ENCODE assay signal across 16 cellular contexts in the genomic region with DNA sequence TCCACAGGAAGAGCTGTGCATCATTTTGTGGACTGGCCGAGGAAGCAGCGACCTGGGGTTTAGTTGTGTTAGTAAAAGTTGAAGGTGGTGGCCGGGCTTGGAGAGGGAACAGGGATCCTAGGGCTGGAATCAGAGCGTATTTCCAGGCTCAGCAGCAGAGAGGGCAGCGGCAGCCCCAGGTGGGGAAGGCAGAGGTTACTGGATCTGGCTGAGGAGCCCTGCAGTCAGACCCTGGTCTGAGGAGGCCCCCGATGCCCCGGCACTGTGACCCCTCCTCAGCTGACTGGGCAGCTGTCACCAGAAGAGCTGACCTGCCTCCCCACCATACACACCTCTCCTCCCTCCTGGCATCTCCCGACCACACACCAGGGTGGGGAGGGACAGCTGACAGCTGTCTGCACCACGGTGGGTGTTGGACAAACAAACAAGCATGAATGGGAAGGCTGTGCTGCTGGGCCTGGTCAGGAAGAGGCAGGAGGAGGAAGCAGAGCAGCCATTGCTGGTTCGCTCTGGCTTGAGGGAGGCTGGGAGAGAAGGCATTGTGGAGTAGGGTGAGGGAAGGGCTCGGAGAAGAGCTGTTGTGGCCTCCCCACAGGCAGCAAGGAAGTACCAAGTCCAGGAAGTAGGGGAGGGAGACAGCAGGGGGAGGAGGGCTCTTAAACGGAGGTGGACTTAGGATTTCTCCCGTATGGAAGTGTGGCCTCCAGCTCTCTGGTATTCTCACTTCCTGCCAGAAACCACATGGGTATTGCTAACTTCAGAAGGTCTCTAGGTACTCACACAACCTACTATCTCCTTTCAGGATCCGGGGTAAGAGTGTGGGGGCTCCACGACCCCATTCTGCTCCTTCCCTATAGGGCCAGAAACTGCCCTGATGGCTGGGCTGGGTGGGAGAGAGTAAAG. TPM values are rescaled to one million over a fixed set of nuclear protein-coding genes. Genes with fewer than 3 reads are reported as not detected.
DNase-seq lines count a peak whose midpoint lies in the region; ATAC-seq and TF ChIP-seq lines count a peak whose summit lies in the region.
"Had no signal": no experiment of that assay in that cellular context is flagged by ENCODE, and none has a peak within 500 bp of the region (broad histone marks: within the 10 kb centered on the region; RNA-seq: fewer than 3 reads in every experiment).

No MANE protein-coding gene starts in this region.

- no peak for ATAC-seq in WTC11
- ATAC-seq in stimulated activated memory B cell treated with anti-CD40 and anti-IgM and Interleukin-4, amounts not matched to agents 10 μg/mL and 1 μg/mL and 100 μg/mL, for 72 hours = no peak
- no peak for ATAC-seq in GM18868 (IDR thresholded peaks at IDR 0.05; ENCODE audit: unreplicated experiment)
- ATAC-seq: A549; esophagus mucosa; stimulated activated naive B cell treated with anti-CD40 and anti-IgM and Interleukin-4, amounts not matched to agents 10 μg/mL and 1 μg/mL and 100 μg/mL, for 72 hours had no signal

- peak overlapping the region; percentile 80 for H3K27ac Mint-ChIP-seq in WTC11
- H3K27ac Mint-ChIP-seq in type B pancreatic cell = peak overlapping the region; percentile 63
- no peak overlapping the region for H3K27ac Mint-ChIP-seq in stimulated activated memory B cell treated with anti-CD40 and anti-IgM and Interleukin-4, amounts not matched to agents 10 μg/mL and 1 μg/mL and 100 μg/mL, for 72 hours
- H3K27ac Mint-ChIP-seq: immature natural killer cell; stimulated activated naive B cell treated with anti-CD40 and anti-IgM and Interleukin-4, amounts not matched to agents 10 μg/mL and 1 μg/mL and 100 μg/mL, for 72 hours had no signal

- H3K56ac ChIP-seq in mesendoderm (ENCODE audit: low read length) = peak overlapping the region; percentile 53

- no peak overlapping the region for H2BK120ac ChIP-seq in mesendoderm (ENCODE audit: low read depth, low read length)

- DNase-seq in NCI-H2107 treated with DMSO at 0.1 percent for 48 hours (lab: John Stamatoyannopoulos, UW; ENCODE audit: unreplicated experiment) (peak; percentile 28), NCI-H2107 (lab: John Stamatoyannopoulos, UW) (no peak), WTC11 (ENCODE audit: low spot score) (no peak), mesendoderm (peak; percentile 46), type B pancreatic cell (ENCODE audit: extremely low spot score, unreplicated experiment) (no peak), NCI-H2196 treated with DMSO at 0.1 percent for 48 hours (lab: John Stamatoyannopoulos, UW; ENCODE audit: unreplicated experiment) (no peak)
- DNase-seq: immature natural killer cell; NCI-H2227 treated with DMSO at 0.1 percent for 48 hours; occipital lobe; SHP77; stimulated activated naive B cell treated with anti-CD40 and anti-IgM and Interleukin-4, amounts not matched to agents 10 μg/mL and 1 μg/mL and 100 μg/mL, for 72 hours had no signal

- no peak overlapping the region for H3K23ac ChIP-seq in mesendoderm (ENCODE audit: low read length)

- H3K27ac ChIP-seq in mesendoderm (ENCODE audit: low read depth, low read length) = no peak overlapping the region

- TF ChIP-seq CTCF in WTC11 (IDR thresholded peaks at IDR 0.05) (no peak), type B pancreatic cell (conservative IDR thresholded peaks at IDR 0.05) (no peak)

- H2BK15ac ChIP-seq in mesendoderm (replicated peaks; ENCODE audit: low read depth) = no peak overlapping the region

- no peaks in the 10 kb centered on the region for H3K36me3 ChIP-seq in mesendoderm (ENCODE audit: control insufficient read depth, insufficient read depth, low read length)

- H3K27me3 ChIP-seq in mesendoderm (ENCODE audit: insufficient read depth, low read length, poor library complexity) = no peaks in the 10 kb centered on the region

- no peak overlapping the region for H2BK5ac ChIP-seq in mesendoderm (ENCODE audit: low read length)

- H4K8ac ChIP-seq in mesendoderm (ENCODE audit: low read depth, low read length) = no peak overlapping the region

- no peak overlapping the region for H3K18ac ChIP-seq in mesendoderm (ENCODE audit: low read length)

- H3K4me3 ChIP-seq in mesendoderm (ENCODE audit: low read length) = no peak overlapping the region
- H3K4me3 ChIP-seq: A549 had no signal

- CTCF ChIA-PET in WTC11 (lab: Charles Lee) = interaction anchor here (0.7 to 3.5 kb wide), 3 partner anchors 7 to 89 kb away, joined by 3 to 29 read pairs (median 5); no protein-coding TSS in a partner anchor

- no peak overlapping the region for H3K9ac ChIP-seq in mesendoderm (ENCODE audit: low read length)

- no peak overlapping the region for H3K4me2 ChIP-seq in mesendoderm (ENCODE audit: low read length)
- H3K4me2 ChIP-seq: A549 had no signal

- peaks cover 64% of the 10 kb centered on the region for H3K4me1 Mint-ChIP-seq in WTC11
- H3K4me1 Mint-ChIP-seq in type B pancreatic cell (ENCODE audit: unreplicated experiment) = peaks cover 46% of the 10 kb centered on the region
- no peaks in the 10 kb centered on the region for H3K4me1 Mint-ChIP-seq in stimulated activated memory B cell treated with anti-CD40 and anti-IgM and Interleukin-4, amounts not matched to agents 10 μg/mL and 1 μg/mL and 100 μg/mL, for 72 hours
- H3K4me1 Mint-ChIP-seq: immature natural killer cell had no signal

- H3K4me3 Mint-ChIP-seq in WTC11 (no peak overlapping the region), type B pancreatic cell (no peak overlapping the region)
- H3K4me3 Mint-ChIP-seq in stimulated activated memory B cell treated with anti-CD40 and anti-IgM and Interleukin-4, amounts not matched to agents 10 μg/mL and 1 μg/mL and 100 μg/mL, for 72 hours = no peak overlapping the region
- H3K4me3 Mint-ChIP-seq: immature natural killer cell; stimulated activated naive B cell treated with anti-CD40 and anti-IgM and Interleukin-4, amounts not matched to agents 10 μg/mL and 1 μg/mL and 100 μg/mL, for 72 hours had no signal

- H3K4ac ChIP-seq in mesendoderm (ENCODE audit: low read depth, low read length) = no peak overlapping the region

- no peaks in the 10 kb centered on the region for H3K79me2 ChIP-seq in mesendoderm (ENCODE audit: control insufficient read depth, insufficient read depth, low read length)

- peaks cover 5% of the 10 kb centered on the region for H3K36me3 Mint-ChIP-seq in WTC11
- peaks cover 4% of the 10 kb centered on the region for H3K36me3 Mint-ChIP-seq in type B pancreatic cell
- peaks cover 37% of the 10 kb centered on the region for H3K36me3 Mint-ChIP-seq in stimulated activated memory B cell treated with anti-CD40 and anti-IgM and Interleukin-4, amounts not matched to agents 10 μg/mL and 1 μg/mL and 100 μg/mL, for 72 hours

- peaks cover 8% of the 10 kb centered on the region for H3K4me1 ChIP-seq in mesendoderm (ENCODE audit: control insufficient read depth, low read depth, low read length)

- no CpG with 5 or more reads among the region's 15 CpGs for WGBS in mesendoderm (ENCODE audit: extremely low coverage, insufficient coverage, low lambda C conversion rate)

- POLR2A ChIA-PET in WTC11 (lab: Charles Lee) = interaction anchor here (0.9 kb wide), 1 partner anchor 14 kb away, joined by 3 read pairs; no protein-coding TSS in a partner anchor

- H3K79me1 ChIP-seq in mesendoderm (ENCODE audit: low read length) = no peaks in the 10 kb centered on the region

- H3K9me3 Mint-ChIP-seq in WTC11 (no peaks in the 10 kb centered on the region), type B pancreatic cell (no peaks in the 10 kb centered on the region)
- no peaks in the 10 kb centered on the region for H3K9me3 Mint-ChIP-seq in stimulated activated memory B cell treated with anti-CD40 and anti-IgM and Interleukin-4, amounts not matched to agents 10 μg/mL and 1 μg/mL and 100 μg/mL, for 72 hours
- H3K9me3 Mint-ChIP-seq: IgD-negative memory B cell; immature natural killer cell; stimulated activated naive B cell treated with anti-CD40 and anti-IgM and Interleukin-4, amounts not matched to agents 10 μg/mL and 1 μg/mL and 100 μg/mL, for 72 hours had no signal

- H3K27me3 Mint-ChIP-seq in WTC11 (ENCODE audit: low read depth) (no peaks in the 10 kb centered on the region; the same call in 1 of the 2 replicates), type B pancreatic cell (no peaks in the 10 kb centered on the region)
- H3K27me3 Mint-ChIP-seq in stimulated activated memory B cell treated with anti-CD40 and anti-IgM and Interleukin-4, amounts not matched to agents 10 μg/mL and 1 μg/mL and 100 μg/mL, for 72 hours = no peaks in the 10 kb centered on the region
- H3K27me3 Mint-ChIP-seq: IgD-negative memory B cell; stimulated activated naive B cell treated with anti-CD40 and anti-IgM and Interleukin-4, amounts not matched to agents 10 μg/mL and 1 μg/mL and 100 μg/mL, for 72 hours had no signal

- no peak overlapping the region for H2AK5ac ChIP-seq in mesendoderm (ENCODE audit: low read length)

- no peak overlapping the region for H4K5ac ChIP-seq in mesendoderm (ENCODE audit: low read length)

TF ChIP-seq in WTC11, 78 proteins besides CTCF, POLR2A, EP300 and RAD21:
- 0 out of 2 replicates have a peak, but pooled peaks have one; percentile 26 for TF ChIP-seq FOXP1 (CRISPR knock-in tag; IDR thresholded peaks at IDR 0.05; ENCODE audit: borderline replicate concordance)
- TF ChIP-seq, protein P1, sequence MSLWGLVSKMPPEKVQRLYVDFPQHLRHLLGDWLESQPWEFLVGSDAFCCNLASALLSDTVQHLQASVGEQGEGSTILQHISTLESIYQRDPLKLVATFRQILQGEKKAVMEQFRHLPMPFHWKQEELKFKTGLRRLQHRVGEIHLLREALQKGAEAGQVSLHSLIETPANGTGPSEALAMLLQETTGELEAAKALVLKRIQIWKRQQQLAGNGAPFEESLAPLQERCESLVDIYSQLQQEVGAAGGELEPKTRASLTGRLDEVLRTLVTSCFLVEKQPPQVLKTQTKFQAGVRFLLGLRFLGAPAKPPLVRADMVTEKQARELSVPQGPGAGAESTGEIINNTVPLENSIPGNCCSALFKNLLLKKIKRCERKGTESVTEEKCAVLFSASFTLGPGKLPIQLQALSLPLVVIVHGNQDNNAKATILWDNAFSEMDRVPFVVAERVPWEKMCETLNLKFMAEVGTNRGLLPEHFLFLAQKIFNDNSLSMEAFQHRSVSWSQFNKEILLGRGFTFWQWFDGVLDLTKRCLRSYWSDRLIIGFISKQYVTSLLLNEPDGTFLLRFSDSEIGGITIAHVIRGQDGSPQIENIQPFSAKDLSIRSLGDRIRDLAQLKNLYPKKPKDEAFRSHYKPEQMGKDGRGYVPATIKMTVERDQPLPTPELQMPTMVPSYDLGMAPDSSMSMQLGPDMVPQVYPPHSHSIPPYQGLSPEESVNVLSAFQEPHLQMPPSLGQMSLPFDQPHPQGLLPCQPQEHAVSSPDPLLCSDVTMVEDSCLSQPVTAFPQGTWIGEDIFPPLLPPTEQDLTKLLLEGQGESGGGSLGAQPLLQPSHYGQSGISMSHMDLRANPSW (CRISPR knock-in tag; conservative IDR thresholded peaks at IDR 0.05; ENCODE audit: low read depth) = no peak
- TF ChIP-seq IRF2 (CRISPR knock-in tag; IDR thresholded peaks at IDR 0.05; ENCODE audit: borderline replicate concordance, low read depth) = no peak

RNA-seq across cellular contexts. Expression of gene HACD2, which starts 49.5 kb away (rescaled TPM):
- total RNA-seq in WTC11 (2021) = 25.9 to 27.7 TPM (median 26.1 TPM) in 3 replicates
- polyA plus RNA-seq in mesendoderm (2013, experiment 1 of 2) = 23.3 TPM
- polyA plus RNA-seq in mesendoderm (2013, experiment 2 of 2) = 22.7 TPM
- 30.4 and 31.9 TPM in 2 replicates for total RNA-seq in type B pancreatic cell (ENCODE audit: low replicate concordance)

Comparison
In these comparisons a context has a peak if more than half of its experiments do, and no peak if none do; other contexts are left out.
1. DNase-seq: peak in NCI-H2107 treated with DMSO at 0.1 percent for 48 hours (single experiment) and mesendoderm (single experiment); none in NCI-H2107 (single experiment), WTC11 (single experiment), type B pancreatic cell (single experiment) and NCI-H2196 treated with DMSO at 0.1 percent for 48 hours (single experiment).